In genomic region chr13:111901301-111901905, GRCh38 we compare ENCODE assay signal across 14 cellular contexts.
DNase-seq lines count a peak whose midpoint lies in the region; ATAC-seq and TF ChIP-seq lines count a peak whose summit lies in the region.
"Had no signal": no experiment of that assay in that cellular context is flagged by ENCODE, and none has a peak within 500 bp of the region (broad histone marks: within the 10 kb centered on the region; RNA-seq: fewer than 3 reads in every experiment).

No MANE protein-coding gene starts in this region.

- H3K27me3 ChIP-seq in mesenchymal stem cell (ENCODE audit: control insufficient read depth in 1 of 2, insufficient read depth in 1 of 2, low read length in 2 of 2): no peaks in the 10 kb centered on the region

- no peaks in the 10 kb centered on the region for H3K79me1 ChIP-seq in mesenchymal stem cell (replicated peaks; ENCODE audit: low read length, poor library complexity, severe bottlenecking)

- WGBS in mesenchymal stem cell: 83% methylated on average over 22 of the region's 23 CpGs

- H3K14ac ChIP-seq in mesenchymal stem cell (ENCODE audit: low read length in 2 of 2): no peak overlapping the region

- peak overlapping the region; percentile 69 for H4K8ac ChIP-seq in mesenchymal stem cell (ENCODE audit: low read length)

- H2BK5ac ChIP-seq in mesenchymal stem cell (ENCODE audit: low read depth, low read length, poor library complexity, severe bottlenecking): no peak overlapping the region

- H3K27me3 Mint-ChIP-seq in WTC11 (ENCODE audit: low read depth): no peaks in the 10 kb centered on the region; the same call in none of the 2 replicates

- no peak overlapping the region for H2AK5ac ChIP-seq in mesenchymal stem cell (ENCODE audit: low read length, severe bottlenecking)

- peaks cover 3% of the 10 kb centered on the region; the same call in 1 of the 2 replicates for H3K9me3 Mint-ChIP-seq in WTC11

- CTCF ChIA-PET in WTC11 (lab: Charles Lee): no interaction called here

- H3K4me1 Mint-ChIP-seq in WTC11: peaks cover 15% of the 10 kb centered on the region

- peaks cover 2% of the 10 kb centered on the region for H3K4me1 ChIP-seq in mesenchymal stem cell (ENCODE audit: control insufficient read depth, insufficient read depth, low read depth, low read length)

- H3K27ac ChIP-seq in coronary artery (no peak overlapping the region), mesenchymal stem cell (ENCODE audit: low read length, poor library complexity, severe bottlenecking) (no peak overlapping the region)
- H3K27ac ChIP-seq: C4-2B had no signal

- no peak overlapping the region for H2BK15ac ChIP-seq in mesenchymal stem cell (ENCODE audit: low read depth, poor library complexity, severe bottlenecking)

- no peak for ATAC-seq in WTC11
- ATAC-seq in GM21423 (IDR thresholded peaks at IDR 0.05; ENCODE audit: unreplicated experiment): no peak
- ATAC-seq: PC-3 had no signal

- H2BK120ac ChIP-seq in mesenchymal stem cell (ENCODE audit: low read depth, low read length): peak overlapping the region; percentile 57

- H4K91ac ChIP-seq in mesenchymal stem cell (ENCODE audit: low read length): peak overlapping the region; percentile 80

- H3K4me3 Mint-ChIP-seq in WTC11: no peak overlapping the region

- H3K9me3 ChIP-seq in mesenchymal stem cell (ENCODE audit: control insufficient read depth, low read length): no peaks in the 10 kb centered on the region

- H3K4me3 ChIP-seq in coronary artery (no peak overlapping the region), mesenchymal stem cell (ENCODE audit: insufficient read depth in 1 of 2, low read depth in 1 of 2, low read length in 2 of 2) (no peak overlapping the region)

- POLR2A ChIA-PET in WTC11 (lab: Charles Lee): no interaction called here

- H3K23ac ChIP-seq in mesenchymal stem cell (ENCODE audit: low read length in 2 of 2): no peak overlapping the region

- H3K9ac ChIP-seq in mesenchymal stem cell (ENCODE audit: low read length): no peak overlapping the region

- H3K4me2 ChIP-seq in mesenchymal stem cell (ENCODE audit: low read length, poor library complexity, severe bottlenecking): no peak overlapping the region

- H3K18ac ChIP-seq in mesenchymal stem cell (ENCODE audit: low read depth in 1 of 2, low read length in 2 of 2): no peak overlapping the region

- peak overlapping the region in 1 of 2 experiments; percentile 38 for H3K4ac ChIP-seq in mesenchymal stem cell (ENCODE audit: low read depth in 1 of 2, low read length in 2 of 2)

- H3K36me3 Mint-ChIP-seq in WTC11: no peaks in the 10 kb centered on the region

- no peak for TF ChIP-seq CTCF in WTC11 (IDR thresholded peaks at IDR 0.05)
- no peak for TF ChIP-seq CTCF in coronary artery (IDR thresholded peaks at IDR 0.05)

- no peak overlapping the region for H2BK12ac ChIP-seq in mesenchymal stem cell (ENCODE audit: low read length in 2 of 2)

- no peak overlapping the region for H2AFZ ChIP-seq in mesenchymal stem cell (ENCODE audit: low read depth, low read length)

- no peak overlapping the region; the same call in 1 of the 2 replicates for H3K27ac Mint-ChIP-seq in WTC11

- DNase-seq in WTC11 (ENCODE audit: low spot score) (peak; percentile 7), coronary artery (ENCODE audit: low spot score) (peak; percentile 54), mesenchymal stem cell (peak; percentile 4), posterior vena cava (ENCODE audit: low spot score) (peak; percentile 68), D341Med (ENCODE audit: low spot score) (no peak), NCI-H2196 treated with DMSO at 0.1 percent for 48 hours (lab: John Stamatoyannopoulos, UW; ENCODE audit: unreplicated experiment) (no peak)
- DNase-seq: KG1, NCI-H187 treated with DMSO at 0.1 percent for 48 hours, NCI-H524 treated with DMSO at 0.1 percent for 48 hours, PC-3, RPMI8226, SHP77 treated with DMSO at 0.1 percent for 48 hours had no signal

- no peaks in the 10 kb centered on the region for H3K36me3 ChIP-seq in mesenchymal stem cell (ENCODE audit: control insufficient read depth in 1 of 2, insufficient read depth in 2 of 2, low read depth in 1 of 2, low read length in 2 of 2)

- intact Hi-C loops in posterior vena cava (cut with DNase I): no loop called here

TF ChIP-seq in WTC11, 78 proteins besides CTCF, POLR2A, EP300 and RAD21:
- TF ChIP-seq ZBTB21 (CRISPR knock-in tag; IDR thresholded peaks at IDR 0.05; ENCODE audit: borderline replicate concordance): no peak
- TF ChIP-seq, protein P1, sequence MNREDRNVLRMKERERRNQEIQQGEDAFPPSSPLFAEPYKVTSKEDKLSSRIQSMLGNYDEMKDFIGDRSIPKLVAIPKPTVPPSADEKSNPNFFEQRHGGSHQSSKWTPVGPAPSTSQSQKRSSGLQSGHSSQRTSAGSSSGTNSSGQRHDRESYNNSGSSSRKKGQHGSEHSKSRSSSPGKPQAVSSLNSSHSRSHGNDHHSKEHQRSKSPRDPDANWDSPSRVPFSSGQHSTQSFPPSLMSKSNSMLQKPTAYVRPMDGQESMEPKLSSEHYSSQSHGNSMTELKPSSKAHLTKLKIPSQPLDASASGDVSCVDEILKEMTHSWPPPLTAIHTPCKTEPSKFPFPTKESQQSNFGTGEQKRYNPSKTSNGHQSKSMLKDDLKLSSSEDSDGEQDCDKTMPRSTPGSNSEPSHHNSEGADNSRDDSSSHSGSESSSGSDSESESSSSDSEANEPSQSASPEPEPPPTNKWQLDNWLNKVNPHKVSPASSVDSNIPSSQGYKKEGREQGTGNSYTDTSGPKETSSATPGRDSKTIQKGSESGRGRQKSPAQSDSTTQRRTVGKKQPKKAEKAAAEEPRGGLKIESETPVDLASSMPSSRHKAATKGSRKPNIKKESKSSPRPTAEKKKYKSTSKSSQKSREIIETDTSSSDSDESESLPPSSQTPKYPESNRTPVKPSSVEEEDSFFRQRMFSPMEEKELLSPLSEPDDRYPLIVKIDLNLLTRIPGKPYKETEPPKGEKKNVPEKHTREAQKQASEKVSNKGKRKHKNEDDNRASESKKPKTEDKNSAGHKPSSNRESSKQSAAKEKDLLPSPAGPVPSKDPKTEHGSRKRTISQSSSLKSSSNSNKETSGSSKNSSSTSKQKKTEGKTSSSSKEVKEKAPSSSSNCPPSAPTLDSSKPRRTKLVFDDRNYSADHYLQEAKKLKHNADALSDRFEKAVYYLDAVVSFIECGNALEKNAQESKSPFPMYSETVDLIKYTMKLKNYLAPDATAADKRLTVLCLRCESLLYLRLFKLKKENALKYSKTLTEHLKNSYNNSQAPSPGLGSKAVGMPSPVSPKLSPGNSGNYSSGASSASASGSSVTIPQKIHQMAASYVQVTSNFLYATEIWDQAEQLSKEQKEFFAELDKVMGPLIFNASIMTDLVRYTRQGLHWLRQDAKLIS (CRISPR knock-in tag; IDR thresholded peaks at IDR 0.05; ENCODE audit: borderline replicate concordance): no peak

Comparison
In these comparisons a context has a peak if more than half of its experiments do, and no peak if none do; other contexts are left out.
1. DNase-seq: peak in WTC11 (single experiment), coronary artery (single experiment), mesenchymal stem cell (single experiment) and posterior vena cava (single experiment); none in D341Med (single experiment) and NCI-H2196 treated with DMSO at 0.1 percent for 48 hours (single experiment).